Comparison of ENCODE assay signal across 24 cellular contexts in genomic region chr7:73866446-73866767, GRCh38. TPM values are rescaled to one million over a fixed set of nuclear protein-coding genes. Genes with fewer than 3 reads are reported as not detected.
"Had no signal": no experiment of that assay in that cellular context is flagged by ENCODE, and none has a peak within 500 bp of the region (broad histone marks: within the 10 kb centered on the region; RNA-seq: fewer than 3 reads in every experiment).

No MANE protein-coding gene starts in this region.

- H3K4me3 Mint-ChIP-seq: activated CD8-positive, alpha-beta T cell treated with anti-CD3 and anti-CD28 coated beads, Interleukin-2, amount 10 ng/mL, durations not matched to agents 7 days and 5 days; activated naive CD8-positive, alpha-beta T cell treated with anti-CD3 and anti-CD28 coated beads for 36 hours; activated T-cell treated with anti-CD3 and anti-CD28 coated beads, Interleukin-2, amount 50 U/mL, for 4 hours had no signal

- H3K4me1 Mint-ChIP-seq: activated naive CD8-positive, alpha-beta T cell treated with anti-CD3 and anti-CD28 coated beads for 36 hours had no signal

- FAIRE-seq: RCC 7860 had no signal

- H3K9me3 ChIP-seq: colonic mucosa had no signal

- H3K4me2 ChIP-seq: KMS-11, PC-9 had no signal

- H3K36me3 Mint-ChIP-seq: activated naive CD8-positive, alpha-beta T cell treated with anti-CD3 and anti-CD28 coated beads for 36 hours had no signal

- H3K27ac ChIP-seq: brain microvascular endothelial cell, colonic mucosa, KMS-11, PC-9, RWPE1, WERI-Rb-1 had no signal

- H3K27ac Mint-ChIP-seq: activated CD8-positive, alpha-beta T cell treated with anti-CD3 and anti-CD28 coated beads, Interleukin-2, amount 10 ng/mL, durations not matched to agents 7 days and 5 days; activated naive CD8-positive, alpha-beta T cell treated with anti-CD3 and anti-CD28 coated beads for 36 hours had no signal

- H3K9ac ChIP-seq: KMS-11 had no signal

- H3K27me3 ChIP-seq: brain microvascular endothelial cell, colonic mucosa had no signal

- H2AFZ ChIP-seq: PC-9 had no signal

- H3K9me3 Mint-ChIP-seq: activated naive CD8-positive, alpha-beta T cell treated with anti-CD3 and anti-CD28 coated beads for 36 hours; activated T-cell treated with anti-CD3 and anti-CD28 coated beads, Interleukin-2, amount 50 U/mL, for 4 hours had no signal

- ATAC-seq: activated CD8-positive, alpha-beta T cell treated with anti-CD3 and anti-CD28 coated beads, Interleukin-2, amount 10 ng/mL, durations not matched to agents 7 days and 5 days; activated T-cell treated with anti-CD3 and anti-CD28 coated beads, Interleukin-2, amount 50 U/mL, for 4 hours had no signal

- H3K4me3 ChIP-seq: colonic mucosa, PC-9 had no signal

- H3K36me3 ChIP-seq: brain microvascular endothelial cell, colonic mucosa, WERI-Rb-1 had no signal

- H3K4me1 ChIP-seq: colonic mucosa had no signal

- DNase-seq: activated CD4-positive, alpha-beta T cell treated with anti-CD3 and anti-CD28 coated beads for 1 hour; activated CD4-positive, CD25-positive, alpha-beta regulatory T cell; activated effector memory CD4-positive, alpha-beta T cell treated with Interleukin-2 at 50 U/mL for 16 hours; activated naive CD4-positive, alpha-beta T cell treated with anti-CD3 and anti-CD28 coated beads, Interleukin-2, amount 50 U/mL, for 16 hours; activated naive CD8-positive, alpha-beta T cell treated with anti-CD3 and anti-CD28 coated beads for 36 hours; activated T-cell treated with anti-CD3 and anti-CD28 coated beads, Interleukin-2, amount 50 U/mL, for 4 hours; aorta; central memory CD4-positive, alpha-beta T cell; colonic mucosa; NCI-H1436 treated with DMSO at 0.1 percent for 48 hours; NCI-H2029; NCI-H748 treated with DMSO at 0.1 percent for 48 hours; NK-92 treated with Interleukin-12 subunit alpha and Interleukin-12 subunit beta, amount 100 ng/mL, for 24 hours; Right ventricle myocardium superior had no signal

RNA-seq across cellular contexts. Expression of gene TMEM270, which starts 5.4 kb away (rescaled TPM):
- total RNA-seq: activated CD8-positive, alpha-beta T cell treated with anti-CD3 and anti-CD28 coated beads, Interleukin-2, amount 10 ng/mL, durations not matched to agents 7 days and 5 days; activated naive CD8-positive, alpha-beta T cell treated with anti-CD3 and anti-CD28 coated beads for 36 hours; activated T-cell treated with anti-CD3 and anti-CD28 coated beads, Interleukin-2, amount 50 U/mL, for 4 hours; aorta; colonic mucosa; LHCN-M2; NCI-H460; Right ventricle myocardium superior; T-helper 1 cell treated with Interleukin-12 subunit alpha and Interleukin-12 subunit beta and Interleukin-4 antibody, amounts not matched to agents 30 ng/mL and 1 ng/mL, for 36 hours had no signal
- polyA plus RNA-seq: aorta had no signal

RNA-seq across cellular contexts. Expression of gene METTL27, which starts 24.1 kb away (rescaled TPM):
- total RNA-seq: activated CD8-positive, alpha-beta T cell treated with anti-CD3 and anti-CD28 coated beads, Interleukin-2, amount 10 ng/mL, durations not matched to agents 7 days and 5 days had no signal

RNA-seq across cellular contexts. Expression of gene CLDN4, which starts 35.6 kb away (rescaled TPM):
- total RNA-seq: T-helper 1 cell treated with Interleukin-12 subunit alpha and Interleukin-12 subunit beta and Interleukin-4 antibody, amounts not matched to agents 30 ng/mL and 1 ng/mL, for 36 hours had no signal
